ENCODE assay signal across 1 cellular context in genomic region chr13:34886476-34886875, GRCh38.
TF ChIP-seq lines count a peak whose summit lies in the region.

No MANE protein-coding gene starts in this region.

TF ChIP-seq in A549, 52 proteins besides CTCF, POLR2A, EP300 and RAD21 (continued from another document):
- TF ChIP-seq ZFP36 (IDR thresholded peaks at IDR 0.05; ENCODE audit: borderline replicate concordance, partially characterized antibody) (no peak), RCOR1 (IDR thresholded peaks at IDR 0.05; ENCODE audit: low read depth, low read length) (no peak), HDAC2 (IDR thresholded peaks at IDR 0.05) (no peak), EHF (CRISPR knock-in tag; IDR thresholded peaks at IDR 0.05) (no peak), ATOH8 (CRISPR knock-in tag; IDR thresholded peaks at IDR 0.05; ENCODE audit: low read depth) (no peak), MAX (IDR thresholded peaks at IDR 0.05) (no peak), KDM1A (IDR thresholded peaks at IDR 0.05; ENCODE audit: low read depth) (no peak), MYC (IDR thresholded peaks at IDR 0.05; ENCODE audit: borderline replicate concordance, low read length) (no peak), ELK1 (IDR thresholded peaks at IDR 0.05; ENCODE audit: low read depth, low read length) (no peak)
